Comparison of ENCODE assay signal across 9 cellular contexts in the genomic region with DNA sequence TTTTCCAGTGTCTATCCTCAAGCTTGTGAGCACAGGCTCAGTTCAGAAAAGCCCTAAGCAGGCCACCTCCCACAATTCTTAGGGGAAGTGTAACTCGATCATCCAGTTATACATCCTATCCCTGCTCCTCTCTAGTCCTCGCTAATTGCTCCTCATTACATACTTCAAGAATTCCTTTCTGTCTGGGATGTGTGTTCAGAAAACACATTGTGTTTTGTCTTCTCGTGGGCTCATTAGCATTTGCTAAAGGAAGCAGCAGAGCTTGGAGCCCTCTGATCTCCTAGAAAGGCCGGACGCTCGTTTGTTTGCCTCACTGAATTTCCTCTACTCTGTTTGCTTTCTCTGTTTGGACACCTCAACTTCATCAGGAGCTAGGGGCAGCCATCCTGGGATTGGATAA.
DNase-seq lines count a peak whose midpoint lies in the region; ATAC-seq and TF ChIP-seq lines count a peak whose summit lies in the region.
"Had no signal": no experiment of that assay in that cellular context is flagged by ENCODE, and none has a peak within 500 bp of the region (broad histone marks: within the 10 kb centered on the region; RNA-seq: fewer than 3 reads in every experiment).

No MANE protein-coding gene starts in this region.

- TF ChIP-seq CTCF in thoracic aorta (IDR thresholded peaks at IDR 0.05), result no peak

- peaks cover 6% of the 10 kb centered on the region; the same call in 1 of the 2 replicates for H3K4me1 ChIP-seq in SJCRH30
- H3K4me1 ChIP-seq in thoracic aorta (ENCODE audit: control insufficient read depth in 1 of 2, low read depth in 2 of 2), result peaks cover 4 to 17% of the 10 kb centered on the region in 2 donors

- H3K4me3 ChIP-seq in SJCRH30 (peak overlapping the region; percentile 38), thoracic aorta (peak overlapping the region; percentile 28)

- H3K27ac ChIP-seq in SJCRH30 (peak overlapping the region; percentile 24; the same call in 1 of the 2 replicates), thoracic aorta (peak overlapping the region; percentile 36 to 42)

- DNase-seq in NCI-H1417 (lab: John Stamatoyannopoulos, UW), result peak; percentile 0 to 80 (median 62)
- no peak for DNase-seq in NCI-H1417 treated with DMSO at 0.1 percent for 48 hours (lab: John Stamatoyannopoulos, UW)
- DNase-seq in SJCRH30, result peak; percentile 11 to 55
- peak; percentile 24 for DNase-seq in foreskin melanocyte
- no peak for DNase-seq in thoracic aorta (ENCODE audit: low spot score)
- DNase-seq in hypothalamus (lab: John Stamatoyannopoulos, UW), result no peak
- DNase-seq: KG1 had no signal

- no peaks in the 10 kb centered on the region for H3K9me3 ChIP-seq in SJCRH30 (replicated peaks)
- H3K9me3 ChIP-seq in thoracic aorta, result no peaks in the 10 kb centered on the region

- H3K36me3 ChIP-seq in SJCRH30, result no peaks in the 10 kb centered on the region
- no peaks in the 10 kb centered on the region for H3K36me3 ChIP-seq in thoracic aorta

- no peak for ATAC-seq in thoracic aorta (ENCODE audit: insufficient number of reproducible peaks, low FRiP score, low read depth)
- ATAC-seq in HG03354 (IDR thresholded peaks at IDR 0.05; ENCODE audit: poor library complexity, severe bottlenecking, unreplicated experiment), result no peak
- no peak for ATAC-seq in HG03442 (IDR thresholded peaks at IDR 0.05; ENCODE audit: unreplicated experiment)

- H3K27me3 ChIP-seq in SJCRH30 (no peaks in the 10 kb centered on the region), thoracic aorta (replicated peaks; ENCODE audit: insufficient read depth) (no peaks in the 10 kb centered on the region)

Comparison
In these comparisons a context has a peak if more than half of its experiments do, and no peak if none do; other contexts are left out.
1. DNase-seq: peak in NCI-H1417 (3 of 3), SJCRH30 (2 of 2) and foreskin melanocyte (single experiment); none in NCI-H1417 treated with DMSO at 0.1 percent for 48 hours (single experiment), thoracic aorta (single experiment) and hypothalamus (0 of 51).